In genomic region chr1:229430761-229431269, GRCh38 we compare ENCODE assay signal across 1 cellular context.
A peak's percentile ranks its signal among the peaks of the same experiment; 100 is the strongest.
TF ChIP-seq lines count a peak whose summit lies in the region.

No MANE protein-coding gene starts in this region.

TF ChIP-seq in WTC11, 78 proteins besides CTCF, POLR2A, EP300 and RAD21 (continued from another document):
- TF ChIP-seq ZNF425 (CRISPR knock-in tag; conservative IDR thresholded peaks at IDR 0.05) (no peak), RORB (CRISPR knock-in tag; IDR thresholded peaks at IDR 0.05) (no peak), ZNF121 (CRISPR knock-in tag; IDR thresholded peaks at IDR 0.05) (peak; percentile 65; the same call in 1 of the 2 replicates), FOXP1 (CRISPR knock-in tag; IDR thresholded peaks at IDR 0.05; ENCODE audit: borderline replicate concordance) (peak; percentile 96), TEAD1 (CRISPR knock-in tag; IDR thresholded peaks at IDR 0.05) (peak; percentile 90), ZBTB43 (CRISPR knock-in tag; IDR thresholded peaks at IDR 0.05) (peak; percentile 65; the same call in 1 of the 2 replicates), ZNF416 (CRISPR knock-in tag; IDR thresholded peaks at IDR 0.05) (no peak), NFE2L1 (CRISPR knock-in tag; IDR thresholded peaks at IDR 0.05) (peak; percentile 73; the same call in 1 of the 2 replicates), OVOL2 (CRISPR knock-in tag; IDR thresholded peaks at IDR 0.05; ENCODE audit: borderline replicate concordance) (no peak), ZNF512 (CRISPR knock-in tag; IDR thresholded peaks at IDR 0.05; ENCODE audit: borderline replicate concordance) (no peak), ZBTB21 (CRISPR knock-in tag; IDR thresholded peaks at IDR 0.05; ENCODE audit: borderline replicate concordance) (peak; percentile 87), FOXP4 (CRISPR knock-in tag; IDR thresholded peaks at IDR 0.05) (peak; percentile 97), ARID4B (CRISPR knock-in tag; IDR thresholded peaks at IDR 0.05; ENCODE audit: borderline replicate concordance) (peak; percentile 98), ATF6 (CRISPR knock-in tag; IDR thresholded peaks at IDR 0.05) (peak; percentile 34; the same call in 1 of the 2 replicates), SMAD3 (CRISPR knock-in tag; IDR thresholded peaks at IDR 0.05; ENCODE audit: borderline replicate concordance) (no peak), USF2 (CRISPR knock-in tag; IDR thresholded peaks at IDR 0.05) (no peak), E2F4 (CRISPR knock-in tag; IDR thresholded peaks at IDR 0.05; ENCODE audit: borderline replicate concordance, low read depth) (peak; percentile 67; the same call in 1 of the 2 replicates)
